27 cellular contexts compared by ENCODE assay signal in the genomic region with DNA sequence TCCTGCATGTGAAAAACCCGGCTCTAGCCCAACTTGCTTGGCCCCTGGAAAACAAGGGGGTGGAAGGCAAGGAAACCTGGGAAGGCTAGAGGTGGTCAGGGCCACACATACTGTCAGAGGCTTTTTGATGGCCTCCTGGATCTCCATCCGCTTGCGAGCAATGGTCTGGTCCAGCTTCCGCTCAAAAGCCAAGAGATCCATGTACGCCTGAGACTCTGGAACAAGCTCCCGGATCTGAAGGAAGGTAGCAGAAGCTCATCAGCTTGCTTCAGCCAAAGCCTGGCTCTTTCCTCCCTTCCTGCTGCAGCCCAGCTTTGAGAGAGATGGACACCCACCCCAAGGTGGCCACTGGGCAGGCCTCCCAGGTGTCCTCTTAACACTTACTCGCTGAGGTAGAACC. TPM values are rescaled to one million over a fixed set of nuclear protein-coding genes. Genes with fewer than 3 reads are reported as not detected.
A peak's percentile ranks its signal among the peaks of the same experiment; 100 is the strongest.
DNase-seq lines count a peak whose midpoint lies in the region; ATAC-seq and TF ChIP-seq lines count a peak whose summit lies in the region.
"Had no signal": no experiment of that assay in that cellular context is flagged by ENCODE, and none has a peak within 500 bp of the region (broad histone marks: within the 10 kb centered on the region; RNA-seq: fewer than 3 reads in every experiment).

No MANE protein-coding gene starts in this region.

- no CpG with 5 or more reads among the region's 7 CpGs for WGBS in neuronal stem cell (ENCODE audit: extremely low coverage in 2 of 2, insufficient read length in 2 of 2, insufficient replicate concordance in 1 of 2), 2 donors

- H2AFZ ChIP-seq in neuronal stem cell (ENCODE audit: low read length): no peak overlapping the region

- no peak overlapping the region for H2BK12ac ChIP-seq in neuronal stem cell (ENCODE audit: low read length)

- ATAC-seq in left ventricle myocardium superior: no peak
- no peak for ATAC-seq in HG02870 (IDR thresholded peaks at IDR 0.05; ENCODE audit: unreplicated experiment)
- ATAC-seq: Panc1; pancreas; sciatic nerve; stimulated activated naive B cell treated with anti-CD40 and anti-IgM and Interleukin-4, amounts not matched to agents 10 μg/mL and 1 μg/mL and 100 μg/mL, for 72 hours had no signal

- peaks cover 29% of the 10 kb centered on the region for H3K4me1 Mint-ChIP-seq in osteocyte (ENCODE audit: unreplicated experiment)

- H3K4me1 ChIP-seq in right atrium auricular region (peaks cover 0 to 63% of the 10 kb centered on the region in 2 donors), skeletal muscle tissue (ENCODE audit: control insufficient read depth in 3 of 3, insufficient read depth in 3 of 3, low read length in 3 of 3) (peaks cover 46 to 69% (median 60%) of the 10 kb centered on the region in 3 donors), neuronal stem cell (ENCODE audit: control insufficient read depth in 2 of 2, insufficient read depth in 1 of 2, low read depth in 1 of 2, low read length in 2 of 2) (peaks cover 7 to 13% of the 10 kb centered on the region in 2 donors)

- H3K27ac ChIP-seq in right atrium auricular region (peak overlapping the region; percentile 90 to 95), dorsolateral prefrontal cortex (peak overlapping the region in 58 of 59 donors; percentile 85 to 100 (median 98)), skeletal muscle tissue (ENCODE audit: low read depth, low read length) (peak overlapping the region; percentile 30), neuronal stem cell (replicated peaks; ENCODE audit: low read length) (no peak overlapping the region)

- H3K36me3 Mint-ChIP-seq in osteocyte (ENCODE audit: unreplicated experiment): peaks cover 32% of the 10 kb centered on the region

- H3K79me1 ChIP-seq in neuronal stem cell (ENCODE audit: low read depth, low read length): peaks cover 6% of the 10 kb centered on the region

- no peak overlapping the region for H2AK5ac ChIP-seq in neuronal stem cell (ENCODE audit: low read depth, low read length)

- no peak overlapping the region for H3K4me3 Mint-ChIP-seq in osteocyte (ENCODE audit: unreplicated experiment)
- H3K4me3 Mint-ChIP-seq: activated CD4-positive, alpha-beta memory T cell treated with anti-CD3 and anti-CD28 coated beads for 36 hours; endodermal cell; HFFc6; stimulated activated naive B cell treated with anti-CD40 and anti-IgM and Interleukin-4, amounts not matched to agents 10 μg/mL and 1 μg/mL and 100 μg/mL, for 72 hours had no signal

- H3K9ac ChIP-seq in skeletal muscle tissue (ENCODE audit: low read depth in 1 of 3, low read length in 3 of 3): peak overlapping the region; percentile 23 to 79 (median 30)
- H3K9ac ChIP-seq in neuronal stem cell (ENCODE audit: low read depth, low read length, poor library complexity): no peak overlapping the region

- no peak overlapping the region for H3K23ac ChIP-seq in neuronal stem cell (ENCODE audit: low read depth, low read length, poor library complexity)

- no peaks in the 10 kb centered on the region for H3K27me3 ChIP-seq in right atrium auricular region
- H3K27me3 ChIP-seq in dorsolateral prefrontal cortex: no peaks in the 10 kb centered on the region
- H3K27me3 ChIP-seq in skeletal muscle tissue (ENCODE audit: control insufficient read depth in 3 of 3, insufficient read depth in 3 of 3, low read length in 3 of 3): no peaks in the 10 kb centered on the region
- no peaks in the 10 kb centered on the region for H3K27me3 ChIP-seq in neuronal stem cell (ENCODE audit: control insufficient read depth in 3 of 3, insufficient read depth in 3 of 3, low read depth in 1 of 3, low read length in 3 of 3)
- H3K27me3 ChIP-seq: pancreas had no signal

- no peak overlapping the region for H4K91ac ChIP-seq in neuronal stem cell (ENCODE audit: low read depth, low read length, poor library complexity)

- DNase-seq in right atrium auricular region (ENCODE audit: low spot score) (no peak), left ventricle myocardium superior (no peak), dorsolateral prefrontal cortex (no peak), neuronal stem cell (ENCODE audit: low spot score) (no peak), osteocyte (ENCODE audit: extremely low spot score, unreplicated experiment) (no peak)
- DNase-seq in central memory CD4-positive, alpha-beta T cell: no peak
- DNase-seq: ACHN; activated CD4-positive, alpha-beta memory T cell treated with anti-CD3 and anti-CD28 coated beads for 36 hours; activated naive CD4-positive, alpha-beta T cell; DMS 273 treated with DMSO at 0.1 percent for 48 hours; endodermal cell; HFFc6; NCI-H1105 treated with DMSO at 0.1 percent for 48 hours; NCI-H446 treated with DMSO at 0.1 percent for 48 hours; NK-92 treated with Interleukin-12 subunit alpha and Interleukin-12 subunit beta, amount 100 ng/mL, for 24 hours; stimulated activated naive B cell treated with anti-CD40 and anti-IgM and Interleukin-4, amounts not matched to agents 10 μg/mL and 1 μg/mL and 100 μg/mL, for 72 hours had no signal

- intact Hi-C loops in left ventricle myocardium superior (cut with micrococcal nuclease): no loop called here
- intact Hi-C loops in dorsolateral prefrontal cortex (cut with DNase I): loop anchor here in 1 of 2 donors (5.0 to 10.0 kb wide), 3 partner anchors 215 to 668 kb away; partner anchors contain the start of genes CEP95, DDX5 and MAP3K3

- H3K4me2 ChIP-seq in neuronal stem cell (ENCODE audit: insufficient read depth, low read length, poor library complexity, severe bottlenecking): no peak overlapping the region

- H2BK120ac ChIP-seq in neuronal stem cell (ENCODE audit: low read depth, low read length): no peak overlapping the region

- no peaks in the 10 kb centered on the region for H3K9me3 ChIP-seq in right atrium auricular region
- no peaks in the 10 kb centered on the region for H3K9me3 ChIP-seq in skeletal muscle tissue (ENCODE audit: control insufficient read depth in 3 of 3, low read length in 3 of 3)
- no peaks in the 10 kb centered on the region for H3K9me3 ChIP-seq in neuronal stem cell (replicated peaks in 1 of 2; ENCODE audit: control insufficient read depth in 2 of 2, insufficient read depth in 1 of 2, low read depth in 1 of 2, low read length in 2 of 2)
- H3K9me3 ChIP-seq: pancreas had no signal

- no peak overlapping the region for H4K8ac ChIP-seq in neuronal stem cell (ENCODE audit: low read depth, low read length)

- no peak overlapping the region for H3K18ac ChIP-seq in neuronal stem cell (ENCODE audit: low read length)

- no peak for TF ChIP-seq CTCF in right atrium auricular region (IDR thresholded peaks at IDR 0.05)
- TF ChIP-seq CTCF in dorsolateral prefrontal cortex (IDR thresholded peaks at IDR 0.05 in 54 of 56, conservative IDR thresholded peaks at IDR 0.05 in 2 of 56; ENCODE audit: low read depth in 1 of 56, partially characterized antibody in 56 of 56): no peak
- TF ChIP-seq CTCF in osteocyte (IDR thresholded peaks at IDR 0.05): no peak

- H3K27ac Mint-ChIP-seq in osteocyte (ENCODE audit: unreplicated experiment): no peak overlapping the region
- H3K27ac Mint-ChIP-seq: activated CD4-positive, alpha-beta memory T cell treated with anti-CD3 and anti-CD28 coated beads for 36 hours; endodermal cell; HFFc6; stimulated activated naive B cell treated with anti-CD40 and anti-IgM and Interleukin-4, amounts not matched to agents 10 μg/mL and 1 μg/mL and 100 μg/mL, for 72 hours had no signal

- H3K14ac ChIP-seq in neuronal stem cell (ENCODE audit: low read length): no peak overlapping the region

- H2BK5ac ChIP-seq in neuronal stem cell (ENCODE audit: low read length): no peak overlapping the region

- H3K36me3 ChIP-seq in right atrium auricular region (peaks cover 54% of the 10 kb centered on the region), skeletal muscle tissue (ENCODE audit: control insufficient read depth in 3 of 3, insufficient read depth in 3 of 3, low read length in 3 of 3) (peaks cover 47 to 50% (median 49%) of the 10 kb centered on the region in 3 donors), neuronal stem cell (replicated peaks in 1 of 2; ENCODE audit: control insufficient read depth in 2 of 2, insufficient read depth in 2 of 2, low read length in 2 of 2) (peaks cover 32 to 64% of the 10 kb centered on the region in 2 donors)

- H3K4me3 ChIP-seq in right atrium auricular region (no peak overlapping the region), dorsolateral prefrontal cortex (no peak overlapping the region), skeletal muscle tissue (ENCODE audit: low read length in 3 of 3) (no peak overlapping the region), neuronal stem cell (ENCODE audit: low read length in 2 of 2) (no peak overlapping the region)
- H3K4me3 ChIP-seq: pancreas had no signal

- H2BK15ac ChIP-seq in neuronal stem cell (ENCODE audit: low read length): no peak overlapping the region

- H3K9me3 Mint-ChIP-seq in osteocyte (ENCODE audit: unreplicated experiment): no peaks in the 10 kb centered on the region
- H3K9me3 Mint-ChIP-seq: activated CD4-positive, alpha-beta memory T cell treated with anti-CD3 and anti-CD28 coated beads for 36 hours; endodermal cell; HFFc6; stimulated activated naive B cell treated with anti-CD40 and anti-IgM and Interleukin-4, amounts not matched to agents 10 μg/mL and 1 μg/mL and 100 μg/mL, for 72 hours had no signal

- no peak overlapping the region for H3K4ac ChIP-seq in neuronal stem cell (ENCODE audit: low read length)

- no peaks in the 10 kb centered on the region for H3K27me3 Mint-ChIP-seq in osteocyte (ENCODE audit: unreplicated experiment)
- H3K27me3 Mint-ChIP-seq: activated CD4-positive, alpha-beta memory T cell treated with anti-CD3 and anti-CD28 coated beads for 36 hours; stimulated activated naive B cell treated with anti-CD40 and anti-IgM and Interleukin-4, amounts not matched to agents 10 μg/mL and 1 μg/mL and 100 μg/mL, for 72 hours had no signal

RNA-seq across cellular contexts. Expression of gene SMARCD2, which starts 5.7 kb away (rescaled TPM):
- total RNA-seq in right atrium auricular region (10 to 100 TPM; 30.4 to 51.3 TPM), left ventricle myocardium superior (28.4 TPM), dorsolateral prefrontal cortex (10 to 100 TPM; 20.4 to 70.8 (median 40.0) TPM), skeletal muscle tissue (44.4 TPM), osteocyte (42.6 and 44.7 TPM in 2 replicates)
- 29.1 TPM for polyA plus RNA-seq in neuronal stem cell (2013, experiment 1 of 2)
- 28.5 TPM for polyA plus RNA-seq in neuronal stem cell (2013, experiment 2 of 2)

RNA-seq across cellular contexts. Expression of gene FTSJ3, which starts 9.3 kb away (rescaled TPM):
- 10 to 100 TPM; 24.3 to 58.0 TPM for total RNA-seq in right atrium auricular region
- 35.9 TPM for total RNA-seq in left ventricle myocardium superior
- 10 to 100 TPM; 13.7 to 39.6 (median 25.0) TPM for total RNA-seq in dorsolateral prefrontal cortex
- 62.6 TPM for total RNA-seq in skeletal muscle tissue
- polyA plus RNA-seq in neuronal stem cell (2013, experiment 1 of 2): 23.3 TPM
- polyA plus RNA-seq in neuronal stem cell (2013, experiment 2 of 2): 22.2 TPM
- total RNA-seq in osteocyte: 36.1 and 37.4 TPM in 2 replicates

RNA-seq across cellular contexts. Expression of gene PSMC5, which starts 9.6 kb away (rescaled TPM):
- 100 to 1,000 TPM in 1 of 2 donors, 10 to 100 TPM in 1; 59.3 to 105 TPM for total RNA-seq in right atrium auricular region
- total RNA-seq in left ventricle myocardium superior: 141 TPM
- total RNA-seq in dorsolateral prefrontal cortex: 100 to 1,000 TPM in 115 of 120 experiments, 10 to 100 TPM in 5; 89.5 to 186 (median 136) TPM
- total RNA-seq in skeletal muscle tissue: 41.2 TPM
- polyA plus RNA-seq in neuronal stem cell (2013, experiment 1 of 2): 77.2 TPM
- polyA plus RNA-seq in neuronal stem cell (2013, experiment 2 of 2): 75.2 TPM
- 98.5 and 106 TPM in 2 replicates for total RNA-seq in osteocyte

RNA-seq across cellular contexts. Expression of gene CSH2, which starts 36.7 kb away (rescaled TPM):
- not detected for total RNA-seq in right atrium auricular region
- total RNA-seq in left ventricle myocardium superior: not detected
- total RNA-seq in dorsolateral prefrontal cortex: not detected
- not detected for total RNA-seq in skeletal muscle tissue
- polyA plus RNA-seq in neuronal stem cell (2013, experiment 1 of 2): not detected
- polyA plus RNA-seq in neuronal stem cell (2013, experiment 2 of 2): not detected
- total RNA-seq in osteocyte: not detected in 2 replicates
- total RNA-seq: activated CD4-positive, alpha-beta memory T cell treated with anti-CD3 and anti-CD28 coated beads for 36 hours; HFFc6; LHCN-M2; lung microvascular endothelial cell; myocyte; pancreas; sciatic nerve; SK-MEL-5; T-helper 2 cell treated with Interferon-gamma antibody and Interleukin-4, amounts not matched to agents 100 ng/mL and 5 ng/mL, for 36 hours had no signal
- polyA plus RNA-seq: pancreas had no signal

RNA-seq across cellular contexts. Expression of gene GH2, which starts 44.9 kb away (rescaled TPM):
- not detected for total RNA-seq in right atrium auricular region
- total RNA-seq in left ventricle myocardium superior: not detected
- total RNA-seq in dorsolateral prefrontal cortex: not detected
- not detected for total RNA-seq in skeletal muscle tissue
- polyA plus RNA-seq in neuronal stem cell (2013, experiment 1 of 2): not detected
- 0.07 TPM for polyA plus RNA-seq in neuronal stem cell (2013, experiment 2 of 2)
- total RNA-seq in osteocyte: not detected in 2 replicates
- total RNA-seq: activated CD4-positive, alpha-beta memory T cell treated with anti-CD3 and anti-CD28 coated beads for 36 hours; astrocyte; HFFc6; LHCN-M2; lung microvascular endothelial cell; myocyte; pancreas; sciatic nerve; SK-MEL-5; T-helper 2 cell treated with Interferon-gamma antibody and Interleukin-4, amounts not matched to agents 100 ng/mL and 5 ng/mL, for 36 hours had no signal
- polyA plus RNA-seq: pancreas had no signal
